ENCODE assay signal across 23 cellular contexts in the genomic region with DNA sequence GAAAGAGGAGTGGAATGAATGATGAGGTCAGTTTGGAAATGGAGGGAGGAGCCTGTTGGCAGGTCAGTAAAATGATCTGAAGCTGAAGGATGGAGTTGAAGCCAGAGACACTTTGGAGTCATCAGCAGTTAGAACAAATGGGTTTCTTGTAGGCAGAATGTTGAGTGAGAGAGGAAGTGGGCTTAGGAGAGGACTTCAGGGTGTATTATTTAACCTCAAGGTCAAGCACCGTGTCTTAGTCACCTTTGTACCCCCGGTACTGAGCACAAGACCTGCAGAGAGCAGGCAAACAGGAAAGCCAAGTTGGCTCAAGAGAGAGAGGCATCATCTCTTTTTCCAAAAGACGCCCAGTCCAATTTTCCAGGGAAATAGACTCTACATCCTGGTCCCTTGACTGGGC. TPM values are rescaled to one million over a fixed set of nuclear protein-coding genes. Genes with fewer than 3 reads are reported as not detected.
DNase-seq lines count a peak whose midpoint lies in the region; ATAC-seq and TF ChIP-seq lines count a peak whose summit lies in the region.
"Had no signal": no experiment of that assay in that cellular context is flagged by ENCODE, and none has a peak within 500 bp of the region (broad histone marks: within the 10 kb centered on the region; RNA-seq: fewer than 3 reads in every experiment).

No MANE protein-coding gene starts in this region.

- no peaks in the 10 kb centered on the region for H3K27me3 Mint-ChIP-seq in activated CD4-positive, alpha-beta T cell treated with anti-CD3 and anti-CD28 coated beads, Interleukin-2, amount 10 ng/mL, durations not matched to agents 7 days and 5 days
- H3K27me3 Mint-ChIP-seq in IgD-negative memory B cell (peaks cover 2% of the 10 kb centered on the region), natural killer cell (ENCODE audit: low read depth in 2 of 2) (no peaks in the 10 kb centered on the region)
- no peaks in the 10 kb centered on the region for H3K27me3 Mint-ChIP-seq in activated naive CD8-positive, alpha-beta T cell treated with anti-CD3 and anti-CD28 coated beads, Interleukin-2, amount 10 ng/mL, durations not matched to agents 7 days and 5 days

- TF ChIP-seq CTCF in natural killer cell (IDR thresholded peaks at IDR 0.05): no peak

- no peak overlapping the region for H3K4me3 Mint-ChIP-seq in activated CD4-positive, alpha-beta T cell treated with anti-CD3 and anti-CD28 coated beads, Interleukin-2, amount 10 ng/mL, durations not matched to agents 7 days and 5 days
- H3K4me3 Mint-ChIP-seq in IgD-negative memory B cell (peak overlapping the region in 2 of 4 donors; percentile 61 to 79), natural killer cell (no peak overlapping the region)
- peak overlapping the region; percentile 54 for H3K4me3 Mint-ChIP-seq in activated naive CD8-positive, alpha-beta T cell treated with anti-CD3 and anti-CD28 coated beads, Interleukin-2, amount 10 ng/mL, durations not matched to agents 7 days and 5 days
- H3K4me3 Mint-ChIP-seq: CD14-positive monocyte, neural progenitor cell had no signal

- peaks cover 27% of the 10 kb centered on the region for H3K4me1 Mint-ChIP-seq in activated CD4-positive, alpha-beta T cell treated with anti-CD3 and anti-CD28 coated beads, Interleukin-2, amount 10 ng/mL, durations not matched to agents 7 days and 5 days
- H3K4me1 Mint-ChIP-seq in IgD-negative memory B cell (peaks cover 40 to 52% (median 52%) of the 10 kb centered on the region in 3 donors), natural killer cell (peaks cover 51 to 55% of the 10 kb centered on the region in 2 donors)
- H3K4me1 Mint-ChIP-seq in activated naive CD8-positive, alpha-beta T cell treated with anti-CD3 and anti-CD28 coated beads, Interleukin-2, amount 10 ng/mL, durations not matched to agents 7 days and 5 days: peaks cover 36% of the 10 kb centered on the region
- H3K4me1 Mint-ChIP-seq: neural progenitor cell had no signal

- ATAC-seq in activated naive CD8-positive, alpha-beta T cell treated with anti-CD3 and anti-CD28 coated beads, Interleukin-2, amount 10 ng/mL, durations not matched to agents 7 days and 5 days (ENCODE audit: low read depth): peak; percentile 55
- ATAC-seq in natural killer cell (no peak), GM19463 (IDR thresholded peaks at IDR 0.05; ENCODE audit: unreplicated experiment) (no peak), HG02759 (IDR thresholded peaks at IDR 0.05; ENCODE audit: unreplicated experiment) (no peak)
- ATAC-seq: A549, HCT116 had no signal

- peaks cover 74% of the 10 kb centered on the region for H3K36me3 Mint-ChIP-seq in activated CD4-positive, alpha-beta T cell treated with anti-CD3 and anti-CD28 coated beads, Interleukin-2, amount 10 ng/mL, durations not matched to agents 7 days and 5 days (ENCODE audit: low read depth)
- H3K36me3 Mint-ChIP-seq in IgD-negative memory B cell: peaks cover 7% of the 10 kb centered on the region
- H3K36me3 Mint-ChIP-seq in activated naive CD8-positive, alpha-beta T cell treated with anti-CD3 and anti-CD28 coated beads, Interleukin-2, amount 10 ng/mL, durations not matched to agents 7 days and 5 days: peaks cover 45% of the 10 kb centered on the region
- H3K36me3 Mint-ChIP-seq in natural killer cell: peaks cover 20% of the 10 kb centered on the region

- POLR2A ChIA-PET in activated CD4-positive, alpha-beta T cell treated with anti-CD3 and anti-CD28 coated beads, Interleukin-2, amount 10 ng/mL, durations not matched to agents 7 days and 5 days (lab: Charles Lee): no interaction called here
- POLR2A ChIA-PET in activated naive CD8-positive, alpha-beta T cell treated with anti-CD3 and anti-CD28 coated beads, Interleukin-2, amount 10 ng/mL, durations not matched to agents 7 days and 5 days (lab: Charles Lee): interaction anchor here (0.6 kb wide), 1 partner anchor 11 kb away, joined by 3 read pairs; no protein-coding TSS in a partner anchor

- CTCF ChIA-PET in activated CD4-positive, alpha-beta T cell treated with anti-CD3 and anti-CD28 coated beads, Interleukin-2, amount 10 ng/mL, durations not matched to agents 7 days and 5 days (lab: Charles Lee): interaction anchor here (0.8 to 1.9 kb wide), 3 partner anchors 14 to 416 kb away, joined by 3 to 9 read pairs (median 4); no protein-coding TSS in a partner anchor

- no peak for DNase-seq in activated CD4-positive, alpha-beta T cell treated with anti-CD3 and anti-CD28 coated beads, Interleukin-2, amount 10 ng/mL, durations not matched to agents 7 days and 5 days
- no peak for DNase-seq in activated CD4-positive, alpha-beta T cell treated with anti-CD3 and anti-CD28 coated beads for 4 hours
- DNase-seq in activated naive CD8-positive, alpha-beta T cell treated with anti-CD3 and anti-CD28 coated beads, Interleukin-2, amount 10 ng/mL, durations not matched to agents 7 days and 5 days: no peak
- DNase-seq in natural killer cell: no peak
- DNase-seq in activated effector memory CD4-positive, alpha-beta T cell treated with anti-CD3 and anti-CD28 coated beads, Interleukin-2, amount 50 U/mL, for 16 hours: no peak
- DNase-seq: DMS79; effector memory CD4-positive, alpha-beta T cell; hippocampal formation; NCI-H146; stimulated activated naive CD4-positive, alpha-beta T cell treated with Interleukin-2 at 50 U/mL for 16 hours had no signal

- intact Hi-C loops in natural killer cell (cut with micrococcal nuclease): no loop called here

- H3K27ac Mint-ChIP-seq in activated CD4-positive, alpha-beta T cell treated with anti-CD3 and anti-CD28 coated beads, Interleukin-2, amount 10 ng/mL, durations not matched to agents 7 days and 5 days: peak overlapping the region; percentile 62
- peak overlapping the region in 2 of 3 donors; percentile 40 to 95 for H3K27ac Mint-ChIP-seq in IgD-negative memory B cell
- peak overlapping the region; percentile 83 for H3K27ac Mint-ChIP-seq in activated naive CD8-positive, alpha-beta T cell treated with anti-CD3 and anti-CD28 coated beads, Interleukin-2, amount 10 ng/mL, durations not matched to agents 7 days and 5 days
- H3K27ac Mint-ChIP-seq in natural killer cell: peak overlapping the region; percentile 30 to 74
- H3K27ac Mint-ChIP-seq: neural progenitor cell had no signal

- H3K9me3 Mint-ChIP-seq in activated CD4-positive, alpha-beta T cell treated with anti-CD3 and anti-CD28 coated beads, Interleukin-2, amount 10 ng/mL, durations not matched to agents 7 days and 5 days: no peaks in the 10 kb centered on the region
- H3K9me3 Mint-ChIP-seq in IgD-negative memory B cell: no peaks in the 10 kb centered on the region
- H3K9me3 Mint-ChIP-seq in activated naive CD8-positive, alpha-beta T cell treated with anti-CD3 and anti-CD28 coated beads, Interleukin-2, amount 10 ng/mL, durations not matched to agents 7 days and 5 days: no peaks in the 10 kb centered on the region
- H3K9me3 Mint-ChIP-seq in natural killer cell: no peaks in the 10 kb centered on the region
- H3K9me3 Mint-ChIP-seq: neural progenitor cell had no signal

RNA-seq across cellular contexts. Expression of a gene that starts 23.3 kb away (rescaled TPM):
- not detected for total RNA-seq in activated CD4-positive, alpha-beta T cell treated with anti-CD3 and anti-CD28 coated beads, Interleukin-2, amount 10 ng/mL, durations not matched to agents 7 days and 5 days
- polyA plus RNA-seq in IgD-negative memory B cell: not detected
- not detected for total RNA-seq in activated naive CD8-positive, alpha-beta T cell treated with anti-CD3 and anti-CD28 coated beads, Interleukin-2, amount 10 ng/mL, durations not matched to agents 7 days and 5 days
- total RNA-seq in natural killer cell: not detected
- total RNA-seq: cardiac muscle cell, kidney epithelial cell, mesenteric fat pad, pulmonary artery endothelial cell, urinary bladder had no signal
- polyA plus RNA-seq: A549, adipose tissue, cardiac muscle cell, CD14-positive monocyte, urinary bladder had no signal

RNA-seq across cellular contexts. Expression of a gene that starts 35.7 kb away (rescaled TPM):
- 100 to 1,000 TPM; 152 to 165 TPM for total RNA-seq in activated CD4-positive, alpha-beta T cell treated with anti-CD3 and anti-CD28 coated beads, Interleukin-2, amount 10 ng/mL, durations not matched to agents 7 days and 5 days
- polyA plus RNA-seq in IgD-negative memory B cell: 119 TPM
- 100 to 1,000 TPM; 123 to 125 TPM for total RNA-seq in activated naive CD8-positive, alpha-beta T cell treated with anti-CD3 and anti-CD28 coated beads, Interleukin-2, amount 10 ng/mL, durations not matched to agents 7 days and 5 days
- total RNA-seq in natural killer cell: 100 to 1,000 TPM; 128 to 130 (median 129) TPM

RNA-seq across cellular contexts. Expression of a gene that starts 50.8 kb away (rescaled TPM):
- 10 to 100 TPM; 56.8 to 75.4 TPM for total RNA-seq in activated CD4-positive, alpha-beta T cell treated with anti-CD3 and anti-CD28 coated beads, Interleukin-2, amount 10 ng/mL, durations not matched to agents 7 days and 5 days
- polyA plus RNA-seq in IgD-negative memory B cell: 23.1 TPM
- total RNA-seq in activated naive CD8-positive, alpha-beta T cell treated with anti-CD3 and anti-CD28 coated beads, Interleukin-2, amount 10 ng/mL, durations not matched to agents 7 days and 5 days: 10 to 100 TPM; 82.9 to 84.5 TPM
- total RNA-seq in natural killer cell: 10 to 100 TPM; 61.5 to 91.8 (median 80.8) TPM
